ENCODE assay signal across 1 cellular context in the genomic region with DNA sequence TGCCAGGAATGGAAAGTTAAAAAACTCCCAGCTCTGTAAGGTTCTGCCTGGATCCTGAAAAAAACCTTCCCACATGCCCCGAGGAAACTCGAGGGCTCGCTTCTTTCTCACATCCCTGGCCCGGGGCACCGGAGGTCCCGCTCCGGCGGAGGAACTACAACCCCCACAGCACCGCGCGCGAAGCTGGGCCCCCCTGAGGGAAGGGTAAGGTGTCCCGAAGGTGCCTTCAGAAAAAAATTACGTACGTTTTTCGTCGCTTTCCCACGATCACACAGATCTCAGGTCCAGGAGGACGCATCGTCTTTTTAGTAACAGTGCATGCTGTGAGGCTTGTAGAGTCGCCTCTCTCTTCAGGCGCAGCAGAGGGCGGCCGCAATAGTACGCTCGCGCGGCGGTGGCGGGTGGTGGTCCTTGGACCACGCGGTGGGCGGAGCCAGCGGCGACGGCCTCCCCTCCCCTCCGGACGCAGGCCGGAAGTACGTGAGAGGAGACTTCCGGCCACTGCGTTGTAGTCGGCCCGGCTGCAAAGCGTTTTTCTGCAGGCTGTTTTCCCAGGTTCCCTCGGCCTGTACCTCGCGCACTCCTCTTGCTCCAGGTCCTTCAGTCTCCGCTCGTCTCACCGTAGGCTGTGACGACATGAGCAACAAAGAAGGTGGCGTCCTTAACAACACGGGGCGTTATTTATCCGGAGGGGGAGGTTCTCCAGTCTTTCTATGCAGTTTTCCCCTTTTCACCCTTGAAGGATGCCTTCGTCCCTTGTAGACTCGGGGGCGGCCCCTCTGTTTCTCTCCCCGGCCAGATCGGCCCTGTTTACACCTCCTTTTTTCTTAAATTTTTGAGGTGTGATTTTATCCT.
A peak's percentile ranks its signal among the peaks of the same experiment; 100 is the strongest.
TF ChIP-seq lines count a peak whose summit lies in the region.

A gene with protein sequence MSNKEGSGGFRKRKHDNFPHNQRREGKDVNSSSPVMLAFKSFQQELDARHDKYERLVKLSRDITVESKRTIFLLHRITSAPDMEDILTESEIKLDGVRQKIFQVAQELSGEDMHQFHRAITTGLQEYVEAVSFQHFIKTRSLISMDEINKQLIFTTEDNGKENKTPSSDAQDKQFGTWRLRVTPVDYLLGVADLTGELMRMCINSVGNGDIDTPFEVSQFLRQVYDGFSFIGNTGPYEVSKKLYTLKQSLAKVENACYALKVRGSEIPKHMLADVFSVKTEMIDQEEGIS (plus strand): TSS at position 495 of the 855 bp plus-strand sequence. CDS start 142 bp downstream, at position 637.

TF ChIP-seq in HEK293, 187 proteins besides CTCF, POLR2A, EP300 and RAD21 (continued from another document and continues in another):
- TF ChIP-seq, protein P1, sequence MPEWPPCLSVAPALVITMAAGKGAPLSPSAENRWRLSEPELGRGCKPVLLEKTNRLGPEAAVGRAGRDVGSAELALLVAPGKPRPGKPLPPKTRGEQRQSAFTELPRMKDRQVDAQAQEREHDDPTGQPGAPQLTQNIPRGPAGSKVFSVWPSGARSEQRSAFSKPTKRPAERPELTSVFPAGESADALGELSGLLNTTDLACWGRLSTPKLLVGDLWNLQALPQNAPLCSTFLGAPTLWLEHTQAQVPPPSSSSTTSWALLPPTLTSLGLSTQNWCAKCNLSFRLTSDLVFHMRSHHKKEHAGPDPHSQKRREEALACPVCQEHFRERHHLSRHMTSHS (tag by site-specific recombination; IDR thresholded peaks at IDR 0.05), result no peak
- TF ChIP-seq ZNF555 (tag by site-specific recombination; conservative IDR thresholded peaks at IDR 0.05) (no peak), ZBTB21 (tag by site-specific recombination; IDR thresholded peaks at IDR 0.05) (peak; percentile 91), ZNF623 (tag by site-specific recombination; IDR thresholded peaks at IDR 0.05) (peak; percentile 28; the same call in 1 of the 2 replicates), ZXDB (tag by site-specific recombination; IDR thresholded peaks at IDR 0.05) (peak; percentile 97), ZNF24 (tag by site-specific recombination; IDR thresholded peaks at IDR 0.05) (peak; percentile 94), ZBTB48 (tag by site-specific recombination; IDR thresholded peaks at IDR 0.05) (peak; percentile 74), KLF1 (tag by site-specific recombination; IDR thresholded peaks at IDR 0.05) (peak; percentile 58), ZSCAN30 (tag by site-specific recombination; IDR thresholded peaks at IDR 0.05) (peak; percentile 61), ZNF629 (tag by site-specific recombination; IDR thresholded peaks at IDR 0.05) (peak; percentile 98), ZNF548 (tag by site-specific recombination; IDR thresholded peaks at IDR 0.05) (no peak), ZNF560 (tag by site-specific recombination; IDR thresholded peaks at IDR 0.05; ENCODE audit: borderline replicate concordance) (no peak), SCRT1 (tag by site-specific recombination; IDR thresholded peaks at IDR 0.05; ENCODE audit: borderline replicate concordance) (no peak), TCF7L2 (IDR thresholded peaks at IDR 0.05; ENCODE audit: borderline replicate concordance, low read depth, low read length) (no peak), ZFP41 (tag by site-specific recombination; IDR thresholded peaks at IDR 0.05; ENCODE audit: borderline replicate concordance) (no peak), YY2 (tag by site-specific recombination; IDR thresholded peaks at IDR 0.05) (no peak; the same call in 1 of the 2 replicates), ZNF37A (tag by site-specific recombination; IDR thresholded peaks at IDR 0.05) (0 out of 2 replicates have a peak, but pooled peaks have one; percentile 19), ZNF660 (tag by site-specific recombination; IDR thresholded peaks at IDR 0.05) (peak; percentile 95), ZNF624 (tag by site-specific recombination; IDR thresholded peaks at IDR 0.05) (no peak), ZNF366 (tag by site-specific recombination; conservative IDR thresholded peaks at IDR 0.05) (no peak; the same call in 1 of the 2 replicates), ZNF239 (tag by site-specific recombination; IDR thresholded peaks at IDR 0.05) (no peak), KLF16 (tag by site-specific recombination; IDR thresholded peaks at IDR 0.05) (peak; percentile 74), ZNF211 (tag by site-specific recombination; IDR thresholded peaks at IDR 0.05; ENCODE audit: low read depth) (no peak), ZSCAN16 (tag by site-specific recombination; IDR thresholded peaks at IDR 0.05) (no peak), ZBTB7A (tag by site-specific recombination; IDR thresholded peaks at IDR 0.05; ENCODE audit: low read depth) (peak; percentile 98), ZBTB20 (tag by site-specific recombination; IDR thresholded peaks at IDR 0.05) (peak; percentile 94), ZNF585B (tag by site-specific recombination; IDR thresholded peaks at IDR 0.05) (no peak), MYNN (tag by site-specific recombination; IDR thresholded peaks at IDR 0.05; ENCODE audit: borderline replicate concordance) (no peak), ZIC2 (tag by site-specific recombination; IDR thresholded peaks at IDR 0.05) (peak; percentile 76), ZNF473 (tag by site-specific recombination; IDR thresholded peaks at IDR 0.05) (no peak), ZNF175 (tag by site-specific recombination; IDR thresholded peaks at IDR 0.05) (no peak), ZNF426 (tag by site-specific recombination; IDR thresholded peaks at IDR 0.05) (no peak), ZNF184 (tag by site-specific recombination; IDR thresholded peaks at IDR 0.05) (peak; percentile 86), ZNF571 (tag by site-specific recombination; IDR thresholded peaks at IDR 0.05) (no peak), ZBTB1 (tag by site-specific recombination; IDR thresholded peaks at IDR 0.05) (no peak; the same call in 1 of the 2 replicates), ZNF501 (tag by site-specific recombination; IDR thresholded peaks at IDR 0.05) (peak; percentile 95), ZNF658 (tag by site-specific recombination; IDR thresholded peaks at IDR 0.05) (no peak), ZNF157 (tag by site-specific recombination; IDR thresholded peaks at IDR 0.05) (no peak), ZNF558 (tag by site-specific recombination; IDR thresholded peaks at IDR 0.05) (peak; percentile 73; the same call in 1 of the 2 replicates)
- TF ChIP-seq, protein P2, sequence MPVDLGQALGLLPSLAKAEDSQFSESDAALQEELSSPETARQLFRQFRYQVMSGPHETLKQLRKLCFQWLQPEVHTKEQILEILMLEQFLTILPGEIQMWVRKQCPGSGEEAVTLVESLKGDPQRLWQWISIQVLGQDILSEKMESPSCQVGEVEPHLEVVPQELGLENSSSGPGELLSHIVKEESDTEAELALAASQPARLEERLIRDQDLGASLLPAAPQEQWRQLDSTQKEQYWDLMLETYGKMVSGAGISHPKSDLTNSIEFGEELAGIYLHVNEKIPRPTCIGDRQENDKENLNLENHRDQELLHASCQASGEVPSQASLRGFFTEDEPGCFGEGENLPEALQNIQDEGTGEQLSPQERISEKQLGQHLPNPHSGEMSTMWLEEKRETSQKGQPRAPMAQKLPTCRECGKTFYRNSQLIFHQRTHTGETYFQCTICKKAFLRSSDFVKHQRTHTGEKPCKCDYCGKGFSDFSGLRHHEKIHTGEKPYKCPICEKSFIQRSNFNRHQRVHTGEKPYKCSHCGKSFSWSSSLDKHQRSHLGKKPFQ (tag by site-specific recombination; IDR thresholded peaks at IDR 0.05), result no peak
- TF ChIP-seq, protein P3, sequence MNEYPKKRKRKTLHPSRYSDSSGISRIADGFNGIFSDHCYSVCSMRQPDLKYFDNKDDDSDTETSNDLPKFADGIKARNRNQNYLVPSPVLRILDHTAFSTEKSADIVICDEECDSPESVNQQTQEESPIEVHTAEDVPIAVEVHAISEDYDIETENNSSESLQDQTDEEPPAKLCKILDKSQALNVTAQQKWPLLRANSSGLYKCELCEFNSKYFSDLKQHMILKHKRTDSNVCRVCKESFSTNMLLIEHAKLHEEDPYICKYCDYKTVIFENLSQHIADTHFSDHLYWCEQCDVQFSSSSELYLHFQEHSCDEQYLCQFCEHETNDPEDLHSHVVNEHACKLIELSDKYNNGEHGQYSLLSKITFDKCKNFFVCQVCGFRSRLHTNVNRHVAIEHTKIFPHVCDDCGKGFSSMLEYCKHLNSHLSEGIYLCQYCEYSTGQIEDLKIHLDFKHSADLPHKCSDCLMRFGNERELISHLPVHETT (tag by site-specific recombination; IDR thresholded peaks at IDR 0.05), result peak; percentile 96
- TF ChIP-seq, protein P4, sequence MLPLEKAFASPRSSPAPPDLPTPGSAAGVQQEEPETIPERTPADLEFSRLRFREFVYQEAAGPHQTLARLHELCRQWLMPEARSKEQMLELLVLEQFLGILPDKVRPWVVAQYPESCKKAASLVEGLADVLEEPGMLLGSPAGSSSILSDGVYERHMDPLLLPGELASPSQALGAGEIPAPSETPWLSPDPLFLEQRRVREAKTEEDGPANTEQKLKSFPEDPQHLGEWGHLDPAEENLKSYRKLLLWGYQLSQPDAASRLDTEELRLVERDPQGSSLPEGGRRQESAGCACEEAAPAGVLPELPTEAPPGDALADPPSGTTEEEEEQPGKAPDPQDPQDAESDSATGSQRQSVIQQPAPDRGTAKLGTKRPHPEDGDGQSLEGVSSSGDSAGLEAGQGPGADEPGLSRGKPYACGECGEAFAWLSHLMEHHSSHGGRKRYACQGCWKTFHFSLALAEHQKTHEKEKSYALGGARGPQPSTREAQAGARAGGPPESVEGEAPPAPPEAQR (tag by site-specific recombination; IDR thresholded peaks at IDR 0.05), result peak; percentile 97
- TF ChIP-seq, protein P5, sequence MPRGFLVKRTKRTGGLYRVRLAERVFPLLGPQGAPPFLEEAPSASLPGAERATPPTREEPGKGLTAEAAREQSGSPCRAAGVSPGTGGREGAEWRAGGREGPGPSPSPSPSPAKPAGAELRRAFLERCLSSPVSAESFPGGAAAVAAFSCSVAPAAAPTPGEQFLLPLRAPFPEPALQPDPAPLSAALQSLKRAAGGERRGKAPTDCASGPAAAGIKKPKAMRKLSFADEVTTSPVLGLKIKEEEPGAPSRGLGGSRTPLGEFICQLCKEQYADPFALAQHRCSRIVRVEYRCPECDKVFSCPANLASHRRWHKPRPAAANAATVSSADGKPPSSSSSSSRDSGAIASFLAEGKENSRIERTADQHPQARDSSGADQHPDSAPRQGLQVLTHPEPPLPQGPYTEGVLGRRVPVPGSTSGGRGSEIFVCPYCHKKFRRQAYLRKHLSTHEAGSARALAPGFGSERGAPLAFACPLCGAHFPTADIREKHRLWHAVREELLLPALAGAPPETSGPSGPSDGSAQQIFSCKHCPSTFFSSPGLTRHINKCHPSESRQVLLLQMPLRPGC (tag by site-specific recombination; IDR thresholded peaks at IDR 0.05), result 0 out of 2 replicates have a peak, but pooled peaks have one; percentile 43
- TF ChIP-seq, protein P6, sequence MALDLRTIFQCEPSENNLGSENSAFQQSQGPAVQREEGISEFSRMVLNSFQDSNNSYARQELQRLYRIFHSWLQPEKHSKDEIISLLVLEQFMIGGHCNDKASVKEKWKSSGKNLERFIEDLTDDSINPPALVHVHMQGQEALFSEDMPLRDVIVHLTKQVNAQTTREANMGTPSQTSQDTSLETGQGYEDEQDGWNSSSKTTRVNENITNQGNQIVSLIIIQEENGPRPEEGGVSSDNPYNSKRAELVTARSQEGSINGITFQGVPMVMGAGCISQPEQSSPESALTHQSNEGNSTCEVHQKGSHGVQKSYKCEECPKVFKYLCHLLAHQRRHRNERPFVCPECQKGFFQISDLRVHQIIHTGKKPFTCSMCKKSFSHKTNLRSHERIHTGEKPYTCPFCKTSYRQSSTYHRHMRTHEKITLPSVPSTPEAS (tag by site-specific recombination; IDR thresholded peaks at IDR 0.05), result peak; percentile 19; the same call in 1 of the 2 replicates
- TF ChIP-seq, protein P7, sequence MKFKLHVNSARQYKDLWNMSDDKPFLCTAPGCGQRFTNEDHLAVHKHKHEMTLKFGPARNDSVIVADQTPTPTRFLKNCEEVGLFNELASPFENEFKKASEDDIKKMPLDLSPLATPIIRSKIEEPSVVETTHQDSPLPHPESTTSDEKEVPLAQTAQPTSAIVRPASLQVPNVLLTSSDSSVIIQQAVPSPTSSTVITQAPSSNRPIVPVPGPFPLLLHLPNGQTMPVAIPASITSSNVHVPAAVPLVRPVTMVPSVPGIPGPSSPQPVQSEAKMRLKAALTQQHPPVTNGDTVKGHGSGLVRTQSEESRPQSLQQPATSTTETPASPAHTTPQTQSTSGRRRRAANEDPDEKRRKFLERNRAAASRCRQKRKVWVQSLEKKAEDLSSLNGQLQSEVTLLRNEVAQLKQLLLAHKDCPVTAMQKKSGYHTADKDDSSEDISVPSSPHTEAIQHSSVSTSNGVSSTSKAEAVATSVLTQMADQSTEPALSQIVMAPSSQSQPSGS (tag by site-specific recombination; IDR thresholded peaks at IDR 0.05; ENCODE audit: low read depth), result no peak
- TF ChIP-seq, protein P8, sequence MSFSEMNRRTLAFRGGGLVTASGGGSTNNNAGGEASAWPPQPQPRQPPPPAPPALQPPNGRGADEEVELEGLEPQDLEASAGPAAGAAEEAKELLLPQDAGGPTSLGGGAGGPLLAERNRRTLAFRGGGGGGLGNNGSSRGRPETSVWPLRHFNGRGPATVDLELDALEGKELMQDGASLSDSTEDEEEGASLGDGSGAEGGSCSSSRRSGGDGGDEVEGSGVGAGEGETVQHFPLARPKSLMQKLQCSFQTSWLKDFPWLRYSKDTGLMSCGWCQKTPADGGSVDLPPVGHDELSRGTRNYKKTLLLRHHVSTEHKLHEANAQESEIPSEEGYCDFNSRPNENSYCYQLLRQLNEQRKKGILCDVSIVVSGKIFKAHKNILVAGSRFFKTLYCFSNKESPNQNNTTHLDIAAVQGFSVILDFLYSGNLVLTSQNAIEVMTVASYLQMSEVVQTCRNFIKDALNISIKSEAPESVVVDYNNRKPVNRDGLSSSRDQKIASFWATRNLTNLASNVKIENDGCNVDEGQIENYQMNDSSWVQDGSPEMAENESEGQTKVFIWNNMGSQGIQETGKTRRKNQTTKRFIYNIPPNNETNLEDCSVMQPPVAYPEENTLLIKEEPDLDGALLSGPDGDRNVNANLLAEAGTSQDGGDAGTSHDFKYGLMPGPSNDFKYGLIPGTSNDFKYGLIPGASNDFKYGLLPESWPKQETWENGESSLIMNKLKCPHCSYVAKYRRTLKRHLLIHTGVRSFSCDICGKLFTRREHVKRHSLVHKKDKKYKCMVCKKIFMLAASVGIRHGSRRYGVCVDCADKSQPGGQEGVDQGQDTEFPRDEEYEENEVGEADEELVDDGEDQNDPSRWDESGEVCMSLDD (tag by site-specific recombination; IDR thresholded peaks at IDR 0.05), result no peak
- TF ChIP-seq, protein P9, sequence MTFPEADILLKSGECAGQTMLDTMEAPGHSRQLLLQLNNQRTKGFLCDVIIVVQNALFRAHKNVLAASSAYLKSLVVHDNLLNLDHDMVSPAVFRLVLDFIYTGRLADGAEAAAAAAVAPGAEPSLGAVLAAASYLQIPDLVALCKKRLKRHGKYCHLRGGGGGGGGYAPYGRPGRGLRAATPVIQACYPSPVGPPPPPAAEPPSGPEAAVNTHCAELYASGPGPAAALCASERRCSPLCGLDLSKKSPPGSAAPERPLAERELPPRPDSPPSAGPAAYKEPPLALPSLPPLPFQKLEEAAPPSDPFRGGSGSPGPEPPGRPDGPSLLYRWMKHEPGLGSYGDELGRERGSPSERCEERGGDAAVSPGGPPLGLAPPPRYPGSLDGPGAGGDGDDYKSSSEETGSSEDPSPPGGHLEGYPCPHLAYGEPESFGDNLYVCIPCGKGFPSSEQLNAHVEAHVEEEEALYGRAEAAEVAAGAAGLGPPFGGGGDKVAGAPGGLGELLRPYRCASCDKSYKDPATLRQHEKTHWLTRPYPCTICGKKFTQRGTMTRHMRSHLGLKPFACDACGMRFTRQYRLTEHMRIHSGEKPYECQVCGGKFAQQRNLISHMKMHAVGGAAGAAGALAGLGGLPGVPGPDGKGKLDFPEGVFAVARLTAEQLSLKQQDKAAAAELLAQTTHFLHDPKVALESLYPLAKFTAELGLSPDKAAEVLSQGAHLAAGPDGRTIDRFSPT (tag by site-specific recombination; IDR thresholded peaks at IDR 0.05), result no peak
